29 cellular contexts compared by ENCODE assay signal in genomic region chr2:60227014-60227413, GRCh38.
"Had no signal": no experiment of that assay in that cellular context is flagged by ENCODE, and none has a peak within 500 bp of the region (broad histone marks: within the 10 kb centered on the region; RNA-seq: fewer than 3 reads in every experiment).

No MANE protein-coding gene starts in this region.

- H3K27me3 Mint-ChIP-seq: activated CD4-positive, alpha-beta memory T cell treated with anti-CD3 and anti-CD28 coated beads, Interleukin-2, amount 10 ng/mL, durations not matched to agents 7 days and 5 days; activated CD4-positive, alpha-beta T cell treated with anti-CD3 and anti-CD28 coated beads for 36 hours; activated naive CD8-positive, alpha-beta T cell; central memory CD8-positive, alpha-beta T cell; dendritic cell treated with granulocyte-macrophage colony-stimulating factor and Interleukin-4, amounts not matched to agents 40 ng/mL and 50 ng/mL, for 4 days; T-helper 17 cell had no signal

- H3K4me3 Mint-ChIP-seq: activated CD4-positive, alpha-beta memory T cell treated with anti-CD3 and anti-CD28 coated beads, Interleukin-2, amount 10 ng/mL, durations not matched to agents 7 days and 5 days; activated CD4-positive, alpha-beta T cell treated with anti-CD3 and anti-CD28 coated beads for 36 hours; activated CD4-positive, alpha-beta T cell treated with anti-CD3 and anti-CD28 coated beads, Interleukin-2, amount 10 ng/mL, durations not matched to agents 7 days and 5 days; activated naive CD8-positive, alpha-beta T cell; activated T-cell treated with anti-CD3 and anti-CD28 coated beads, Interleukin-2, amount 50 U/mL, for 4 hours; activated T-helper 17 cell treated with anti-CD3 and anti-CD28 coated beads, Interleukin-2, amount 50 U/mL, for 72 hours; central memory CD8-positive, alpha-beta T cell; dendritic cell treated with granulocyte-macrophage colony-stimulating factor and Interleukin-4, amounts not matched to agents 40 ng/mL and 50 ng/mL, for 4 days; endodermal cell; T-helper 17 cell; T-helper 2 cell treated with Interferon-gamma antibody and Interleukin-4, amounts not matched to agents 5 μg/mL and 100 μg/mL, for 36 hours had no signal

- ATAC-seq: activated CD4-positive, alpha-beta T cell treated with anti-CD3 and anti-CD28 coated beads for 36 hours; activated T-cell treated with anti-CD3 and anti-CD28 coated beads, Interleukin-2, amount 50 U/mL, for 4 hours; activated T-helper 17 cell treated with anti-CD3 and anti-CD28 coated beads, Interleukin-2, amount 50 U/mL, for 72 hours; esophagus mucosa; T-helper 17 cell had no signal

- H3K4me1 Mint-ChIP-seq: activated CD4-positive, alpha-beta memory T cell treated with anti-CD3 and anti-CD28 coated beads, Interleukin-2, amount 10 ng/mL, durations not matched to agents 7 days and 5 days; activated CD4-positive, alpha-beta T cell treated with anti-CD3 and anti-CD28 coated beads for 36 hours; activated CD4-positive, alpha-beta T cell treated with anti-CD3 and anti-CD28 coated beads, Interleukin-2, amount 10 ng/mL, durations not matched to agents 7 days and 5 days; activated T-helper 17 cell treated with anti-CD3 and anti-CD28 coated beads, Interleukin-2, amount 50 U/mL, for 72 hours; central memory CD8-positive, alpha-beta T cell; endodermal cell; T-helper 17 cell had no signal

- H3K27ac Mint-ChIP-seq: activated CD4-positive, alpha-beta memory T cell treated with anti-CD3 and anti-CD28 coated beads, Interleukin-2, amount 10 ng/mL, durations not matched to agents 7 days and 5 days; activated CD4-positive, alpha-beta T cell treated with anti-CD3 and anti-CD28 coated beads for 36 hours; activated CD4-positive, alpha-beta T cell treated with anti-CD3 and anti-CD28 coated beads, Interleukin-2, amount 10 ng/mL, durations not matched to agents 7 days and 5 days; activated naive CD8-positive, alpha-beta T cell; activated T-helper 17 cell treated with anti-CD3 and anti-CD28 coated beads, Interleukin-2, amount 50 U/mL, for 72 hours; dendritic cell treated with granulocyte-macrophage colony-stimulating factor and Interleukin-4, amounts not matched to agents 40 ng/mL and 50 ng/mL, for 4 days; endodermal cell; T-helper 17 cell; T-helper 2 cell treated with Interferon-gamma antibody and Interleukin-4, amounts not matched to agents 5 μg/mL and 100 μg/mL, for 36 hours had no signal

- DNase-seq: activated CD4-positive, alpha-beta memory T cell treated with anti-CD3 and anti-CD28 coated beads, Interleukin-2, amount 10 ng/mL, durations not matched to agents 7 days and 5 days; activated CD4-positive, alpha-beta T cell treated with anti-CD3 and anti-CD28 coated beads for 36 hours; activated CD4-positive, alpha-beta T cell treated with anti-CD3 and anti-CD28 coated beads, Interleukin-2, amount 10 ng/mL, durations not matched to agents 7 days and 5 days; activated CD4-positive, alpha-beta T cell treated with anti-CD3 and anti-CD28 coated beads, Interleukin-2, amount 50 U/mL, for 4 hours; activated CD4-positive, CD25-positive, alpha-beta regulatory T cell; activated CD4-positive, CD25-positive, alpha-beta regulatory T cell treated with anti-CD3 and anti-CD28 coated beads, Interleukin-2, amount 50 U/mL, for 72 hours; activated CD8-positive, alpha-beta memory T cell treated with anti-CD3 and anti-CD28 coated beads, Interleukin-2, amount 50 U/mL, for 48 hours; activated effector memory CD4-positive, alpha-beta T cell treated with Interleukin-2 at 50 U/mL for 16 hours; activated gamma-delta T cell treated with Interleukin-2 at 50 U/mL for 16 hours; activated naive CD4-positive, alpha-beta T cell treated with anti-CD3 and anti-CD28 coated beads, Interleukin-2, amount 50 U/mL, for 16 hours; activated naive CD4-positive, alpha-beta T cell treated with Interleukin-2 at 50 U/mL for 16 hours; activated T-cell treated with anti-CD3 and anti-CD28 coated beads for 4 hours; activated T-cell treated with anti-CD3 and anti-CD28 coated beads, Interleukin-2, amount 50 U/mL, for 4 hours; amniotic stem cell; anterior cingulate cortex; brain microvascular endothelial cell; dorsolateral prefrontal cortex; effector memory CD4-positive, alpha-beta T cell; endodermal cell; foreskin fibroblast; head of caudate nucleus; T-helper 17 cell; T1000 had no signal
